18 cellular contexts compared by ENCODE assay signal in the genomic region with DNA sequence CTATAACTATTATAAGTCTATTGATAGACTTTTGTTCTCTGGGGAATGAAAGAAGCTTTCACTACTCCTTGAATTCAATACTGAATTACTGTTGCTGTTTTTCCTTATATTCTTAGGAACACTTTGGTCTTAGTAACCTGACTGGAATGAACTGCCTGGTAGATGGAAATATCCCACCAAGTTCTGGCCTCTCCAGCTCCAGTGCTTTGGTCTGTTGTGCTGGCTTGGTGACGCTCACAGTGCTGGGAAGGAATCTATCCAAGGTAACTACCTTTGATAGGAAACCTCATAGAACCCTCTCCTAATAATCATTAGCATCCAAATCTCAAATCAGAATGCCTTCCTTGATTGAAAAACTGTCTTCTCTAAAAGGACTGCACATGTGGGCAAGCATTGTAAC.
"Had no signal": no experiment of that assay in that cellular context is flagged by ENCODE, and none has a peak within 500 bp of the region (broad histone marks: within the 10 kb centered on the region; RNA-seq: fewer than 3 reads in every experiment).

No MANE protein-coding gene starts in this region.

- H3K36me3 ChIP-seq: gastrocnemius medialis had no signal

- H3K27ac ChIP-seq: psoas muscle had no signal

- H3K27me3 Mint-ChIP-seq: activated CD8-positive, alpha-beta memory T cell treated with anti-CD3 and anti-CD28 coated beads, Interleukin-2, amount 10 ng/mL, durations not matched to agents 7 days and 5 days; activated naive CD8-positive, alpha-beta T cell treated with anti-CD3 and anti-CD28 coated beads for 36 hours; natural killer cell treated with Interleukin-12 subunit alpha and Interleukin-12 subunit beta and Interleukin-15 and Interleukin-18, amount 100 ng/mL, for 72 hours; stimulated activated naive CD8-positive, alpha-beta T cell treated with anti-CD3 and anti-CD28 coated beads, Interleukin-15, Interleukin-2, amounts not matched to agents 100 ng/mL and 50 ng/mL, for 24 hours had no signal

- H3K9me3 ChIP-seq: gastrocnemius medialis, psoas muscle had no signal

- H3K4me3 ChIP-seq: gastrocnemius medialis, lung, psoas muscle had no signal

- H3K9me3 Mint-ChIP-seq: activated naive CD8-positive, alpha-beta T cell treated with anti-CD3 and anti-CD28 coated beads for 36 hours; activated T-cell treated with anti-CD3 and anti-CD28 coated beads, Interleukin-2, amount 50 U/mL, for 4 hours; natural killer cell treated with Interleukin-12 subunit alpha and Interleukin-12 subunit beta and Interleukin-15 and Interleukin-18, amount 100 ng/mL, for 72 hours; stimulated activated naive CD8-positive, alpha-beta T cell treated with anti-CD3 and anti-CD28 coated beads, Interleukin-15, Interleukin-2, amounts not matched to agents 100 ng/mL and 50 ng/mL, for 24 hours had no signal

- H3K4me1 ChIP-seq: psoas muscle had no signal

- DNase-seq: activated CD4-positive, alpha-beta T cell treated with anti-CD3 and anti-CD28 coated beads, Interleukin-2, amount 50 U/mL, for 48 hours; activated CD4-positive, CD25-positive, alpha-beta regulatory T cell treated with anti-CD3 and anti-CD28 coated beads, Interleukin-2, amount 50 U/mL, for 72 hours; activated CD8-positive, alpha-beta memory T cell treated with anti-CD3 and anti-CD28 coated beads, Interleukin-2, amount 10 ng/mL, durations not matched to agents 7 days and 5 days; activated gamma-delta T cell treated with Interleukin-2 at 50 U/mL for 16 hours; activated naive CD8-positive, alpha-beta T cell treated with anti-CD3 and anti-CD28 coated beads for 36 hours; activated T-cell treated with anti-CD3 and anti-CD28 coated beads, Interleukin-2, amount 50 U/mL, for 4 hours; anterior cingulate cortex; cortex of kidney; effector CD8-positive, alpha-beta T cell; gastrocnemius medialis; occipital lobe; psoas muscle; SHP77; stimulated activated CD4-positive, alpha-beta T cell treated with anti-CD3 and anti-CD28 coated beads, Interleukin-4, amount 100 ng/mL, for 1 hour; stimulated activated CD8-positive, alpha-beta memory T cell treated with anti-CD3 and anti-CD28 coated beads, Interleukin-4, amount 100 ng/mL, for 48 hours had no signal

- H3K27me3 ChIP-seq: gastrocnemius medialis had no signal

- H3K27ac Mint-ChIP-seq: activated CD8-positive, alpha-beta memory T cell treated with anti-CD3 and anti-CD28 coated beads, Interleukin-2, amount 10 ng/mL, durations not matched to agents 7 days and 5 days; activated naive CD8-positive, alpha-beta T cell treated with anti-CD3 and anti-CD28 coated beads for 36 hours; natural killer cell treated with Interleukin-12 subunit alpha and Interleukin-12 subunit beta and Interleukin-15 and Interleukin-18, amount 100 ng/mL, for 72 hours; stimulated activated naive CD8-positive, alpha-beta T cell treated with anti-CD3 and anti-CD28 coated beads, Interleukin-15, Interleukin-2, amounts not matched to agents 100 ng/mL and 50 ng/mL, for 24 hours had no signal

- H3K4me3 Mint-ChIP-seq: activated CD8-positive, alpha-beta memory T cell treated with anti-CD3 and anti-CD28 coated beads, Interleukin-2, amount 10 ng/mL, durations not matched to agents 7 days and 5 days; activated naive CD8-positive, alpha-beta T cell treated with anti-CD3 and anti-CD28 coated beads for 36 hours; activated T-cell treated with anti-CD3 and anti-CD28 coated beads, Interleukin-2, amount 50 U/mL, for 4 hours; natural killer cell treated with Interleukin-12 subunit alpha and Interleukin-12 subunit beta and Interleukin-15 and Interleukin-18, amount 100 ng/mL, for 72 hours; stimulated activated naive CD8-positive, alpha-beta T cell treated with anti-CD3 and anti-CD28 coated beads, Interleukin-15, Interleukin-2, amounts not matched to agents 100 ng/mL and 50 ng/mL, for 24 hours had no signal
